Comparison of ENCODE assay signal across 8 cellular contexts in genomic region chr5:181243521-181244307, GRCh38. TPM values are rescaled to one million over a fixed set of nuclear protein-coding genes. Genes with fewer than 3 reads are reported as not detected.
A peak's percentile ranks its signal among the peaks of the same experiment; 100 is the strongest.
DNase-seq lines count a peak whose midpoint lies in the region; ATAC-seq, FAIRE-seq and TF ChIP-seq lines count a peak whose summit lies in the region.

Gene RACK1, minus strand, starts transcription at chr5:181243906. Its CDS starts 106 bp downstream, at chr5:181243800.

- no peaks in the 10 kb centered on the region for H3K9me3 ChIP-seq in H9 (ENCODE audit: control insufficient read depth, low read depth, low read length)
- H3K9me3 ChIP-seq in pancreas = no peaks in the 10 kb centered on the region
- H3K9me3 ChIP-seq in tibial nerve = no peaks in the 10 kb centered on the region

- peak within 1 kb of the TSS; percentile 99 for H2BK5ac ChIP-seq in H9 (ENCODE audit: insufficient read length, low read length)

- H3K79me2 ChIP-seq in H9 (ENCODE audit: insufficient read depth, low read length) = peaks cover 36% of the 10 kb centered on the region

- H2BK12ac ChIP-seq in H9 (ENCODE audit: insufficient read length, low read depth, low read length) = no peak within 1 kb of the TSS

- H3K23ac ChIP-seq in H9 (ENCODE audit: insufficient read length, low read depth, low read length) = peak within 1 kb of the TSS; percentile 79

- H3K27me3 ChIP-seq in H9 (ENCODE audit: insufficient read depth, low read length) = no peaks in the 10 kb centered on the region
- H3K27me3 ChIP-seq in pancreas = no peaks in the 10 kb centered on the region
- no peaks in the 10 kb centered on the region for H3K27me3 ChIP-seq in tibial nerve

- H3T11ph ChIP-seq in H9 (ENCODE audit: low read length) = no peak within 1 kb of the TSS

- peak; percentile 66 to 78 (median 74) for ATAC-seq in pancreas

- peak within 1 kb of the TSS; percentile 99 for H3K9ac ChIP-seq in H9 (ENCODE audit: extremely low read depth, insufficient read length, low read length)

- H3K36me3 ChIP-seq in pancreas = peaks cover 2 to 34% (median 32%) of the 10 kb centered on the region in 3 donors
- H3K36me3 ChIP-seq in tibial nerve = peaks cover 10 to 35% (median 16%) of the 10 kb centered on the region in 3 donors

- H2BK15ac ChIP-seq in H9 (ENCODE audit: low read depth, low read length) = no peak within 1 kb of the TSS

- H3K18ac ChIP-seq in H9 (ENCODE audit: insufficient read length, low read depth, low read length) = peak within 1 kb of the TSS; percentile 99

- peaks cover 23% of the 10 kb centered on the region for H3K23me2 ChIP-seq in H9 (ENCODE audit: insufficient read length, low read depth, low read length, poor library complexity, severe bottlenecking)

- H3K56ac ChIP-seq in H9 (ENCODE audit: insufficient read length, low read depth, low read length) = peak within 1 kb of the TSS; percentile 99

- H2BK120ac ChIP-seq in H9 (ENCODE audit: low read depth, low read length, poor library complexity, severe bottlenecking) = no peak within 1 kb of the TSS

- H3K4me1 Mint-ChIP-seq in H9 = peaks cover 32 to 50% of the 10 kb centered on the region in 2 experiments

- H2AK5ac ChIP-seq in H9 (ENCODE audit: insufficient read length, low read length) = peak within 1 kb of the TSS; percentile 38

- peaks cover 14% of the 10 kb centered on the region for H3K79me1 ChIP-seq in H9 (ENCODE audit: insufficient read depth, low read depth, low read length, poor library complexity, severe bottlenecking)

- intact Hi-C loops in pancreas (cut with DNase I) = no loop called here

- no peak for FAIRE-seq in pancreas (lab: Jason Lieb, UNC)

- peak; percentile 20 to 42 for TF ChIP-seq POLR2A in tibial nerve (IDR thresholded peaks at IDR 0.05)

- peak within 1 kb of the TSS; percentile 99 for H4K8ac ChIP-seq in H9 (replicated peaks; ENCODE audit: insufficient read length, low read depth, low read length)

- peak within 1 kb of the TSS; percentile 15; the same call in 1 of the 2 replicates for H3K4ac ChIP-seq in H9 (ENCODE audit: low read depth, low read length)

- TF ChIP-seq CTCF in H9 (conservative IDR thresholded peaks at IDR 0.05) (no peak), pancreas (IDR thresholded peaks at IDR 0.05) (no peak), tibial nerve (IDR thresholded peaks at IDR 0.05) (peak in 1 of 5 experiments; percentile 19)

- H3K4me1 ChIP-seq in H9 (ENCODE audit: insufficient read depth, low read length) = no peaks in the 10 kb centered on the region
- H3K4me1 ChIP-seq in pancreas = peaks cover 23 to 39% (median 34%) of the 10 kb centered on the region in 3 donors
- H3K4me1 ChIP-seq in tibial nerve = peaks cover 3 to 65% (median 44%) of the 10 kb centered on the region in 4 donors

- peak within 1 kb of the TSS; percentile 95 for H3K4me2 ChIP-seq in H9 (ENCODE audit: insufficient read depth, insufficient read length, low read length)

- H3K14ac ChIP-seq in H9 (ENCODE audit: insufficient read depth, low read length) = peak within 1 kb of the TSS; percentile 99

- peak within 1 kb of the TSS; percentile 98 to 100 (median 100) for H3K27ac Mint-ChIP-seq in H9

- DNase-seq in ELR (ENCODE audit: low read depth) = peak; percentile 91
- DNase-seq in H9 = peak; percentile 88
- DNase-seq in NAMALWA (ENCODE audit: low spot score) = peak; percentile 95
- DNase-seq in activated T-helper 9 cell treated with anti-CD3 and anti-CD28 coated beads, Interleukin-2, amount 50 U/mL, for 16 hours (ENCODE audit: low read depth) = peak; percentile 84
- DNase-seq in germinal center (ENCODE audit: low spot score) = peak; percentile 90
- peak; percentile 82 to 90 (median 86) for DNase-seq in pancreas
- peak; percentile 72 to 86 for DNase-seq in tibial nerve (ENCODE audit: low spot score in 2 of 2)
- DNase-seq in NCI-H2227 treated with DMSO at 0.1 percent for 48 hours (lab: John Stamatoyannopoulos, UW) = no peak

- H3K4me3 Mint-ChIP-seq in H9 = peak within 1 kb of the TSS; percentile 99 to 100

- H4K5ac ChIP-seq in H9 (ENCODE audit: insufficient read length, low read depth, low read length) = peak within 1 kb of the TSS; percentile 98

- peak within 1 kb of the TSS; percentile 58 for H4K91ac ChIP-seq in H9 (ENCODE audit: insufficient read length, low read depth, low read length)

- H3K9me3 Mint-ChIP-seq in H9 = peaks cover 3 to 4% of the 10 kb centered on the region in 2 experiments; a peak in 3 of 5 replicates

- peak within 1 kb of the TSS; percentile 99 for H3K27ac ChIP-seq in H9 (ENCODE audit: insufficient read length, low read depth, low read length)
- H3K27ac ChIP-seq in pancreas = peak within 1 kb of the TSS; percentile 69 to 98 (median 88)
- H3K27ac ChIP-seq in tibial nerve = peak within 1 kb of the TSS; percentile 88 to 99 (median 98)

- peaks cover 2% of the 10 kb centered on the region for H3K27me3 Mint-ChIP-seq in H9 (ENCODE audit: low read depth)

- no CpG with 5 or more reads among the region's 52 CpGs for WGBS in H9 (ENCODE audit: extremely low coverage, insufficient read length, low lambda C conversion rate)
- 0% methylated on average over 52 of the region's 52 CpGs for WGBS in pancreas, 2 donors
- WGBS in tibial nerve, 2 donors = 1 to 2% methylated on average over 52 of the region's 52 CpGs

- peaks cover 58 to 61% (median 58%) of the 10 kb centered on the region in 3 experiments for H3K36me3 Mint-ChIP-seq in H9 (ENCODE audit: insufficient read depth in 1 of 3, low read depth in 3 of 3)

- peak within 1 kb of the TSS; percentile 98 for H2AFZ ChIP-seq in H9 (ENCODE audit: low read length)

- TF ChIP-seq EP300 in tibial nerve (IDR thresholded peaks at IDR 0.05) = peak; percentile 11 to 90

- no peak within 1 kb of the TSS for H2BK20ac ChIP-seq in H9 (ENCODE audit: low read depth, low read length, poor library complexity, severe bottlenecking)

- H3K4me3 ChIP-seq in pancreas (peak within 1 kb of the TSS; percentile 61 to 87 (median 78)), tibial nerve (peak within 1 kb of the TSS; percentile 60 to 90 (median 87))

- no peaks in the 10 kb centered on the region for H4K20me1 ChIP-seq in H9 (ENCODE audit: control insufficient read depth, insufficient read depth, insufficient read length)

RNA-seq across cellular contexts. Expression of gene RACK1, which starts in this region (rescaled TPM):
- total RNA-seq in H9 (2021) (2,548 and 2,552 TPM in 2 replicates), pancreas (1,000 to 10,000 TPM in 5 of 6 donors, 100 to 1,000 TPM in 1; 974 to 1,629 (median 1,266) TPM), tibial nerve (1,000 to 10,000 TPM; 1,722 to 2,174 (median 1,870) TPM)
- 1,000 to 10,000 TPM; 1,162 to 1,304 TPM for polyA plus RNA-seq in pancreas
